ENCODE assay signal across 17 cellular contexts in genomic region chr22:22178992-22179391, GRCh38.
DNase-seq lines count a peak whose midpoint lies in the region; ATAC-seq and TF ChIP-seq lines count a peak whose summit lies in the region.
"Had no signal": no experiment of that assay in that cellular context is flagged by ENCODE, and none has a peak within 500 bp of the region (broad histone marks: within the 10 kb centered on the region; RNA-seq: fewer than 3 reads in every experiment).

No MANE protein-coding gene starts in this region.

- no peak overlapping the region for H4K91ac ChIP-seq in H9 (ENCODE audit: insufficient read length, low read depth, low read length)

- H3K9ac ChIP-seq in BLaER1 (no peak overlapping the region), DND-41 (ENCODE audit: low read depth, low read length) (no peak overlapping the region), parathyroid adenoma (no peak overlapping the region), H9 (ENCODE audit: extremely low read depth, insufficient read length, low read length) (no peak overlapping the region)

- no peak overlapping the region for H4K8ac ChIP-seq in H9 (replicated peaks; ENCODE audit: insufficient read length, low read depth, low read length)

- peaks cover 98% of the 10 kb centered on the region for H3K27me3 Mint-ChIP-seq in H9 (ENCODE audit: low read depth)

- H3K23ac ChIP-seq in H9 (ENCODE audit: insufficient read length, low read depth, low read length), result no peak overlapping the region

- no peak overlapping the region for H2BK120ac ChIP-seq in H9 (ENCODE audit: low read depth, low read length, poor library complexity, severe bottlenecking)

- H3K36me3 ChIP-seq in BLaER1, result no peaks in the 10 kb centered on the region
- no peaks in the 10 kb centered on the region for H3K36me3 ChIP-seq in DND-41 (ENCODE audit: insufficient read depth, low read length)
- H3K36me3 ChIP-seq in parathyroid adenoma (ENCODE audit: control insufficient read depth, insufficient read depth, low read length), result no peaks in the 10 kb centered on the region
- H3K36me3 ChIP-seq in psoas muscle (ENCODE audit: insufficient read depth in 1 of 2, low read depth in 1 of 2), result no peaks in the 10 kb centered on the region

- peak; percentile 58; the same call in 2 of the 3 replicates for ATAC-seq in DND-41 (ENCODE audit: insufficient read depth, low read depth)
- no peak for ATAC-seq in psoas muscle
- ATAC-seq in stimulated activated effector memory CD8-positive, alpha-beta T cell treated with anti-CD3 and anti-CD28 coated beads, Interleukin-12 subunit alpha, Interleukin-12 subunit beta, amount 100 ng/mL, for 72 hours, result no peak
- ATAC-seq: PC-3 had no signal

- H2AFZ ChIP-seq in DND-41 (ENCODE audit: low read depth, low read length) (no peak overlapping the region), parathyroid adenoma (no peak overlapping the region), H9 (ENCODE audit: low read length) (no peak overlapping the region)

- H3K27ac ChIP-seq in BLaER1 (0 out of 2 replicates have a peak overlapping the region, but pooled peaks have one; percentile 7), DND-41 (ENCODE audit: low read length) (no peak overlapping the region), VCaP (peak overlapping the region; percentile 96), parathyroid adenoma (peak overlapping the region; percentile 98), H9 (ENCODE audit: insufficient read length, low read depth, low read length) (no peak overlapping the region), psoas muscle (no peak overlapping the region)
- H3K27ac ChIP-seq: RWPE1 had no signal

- no peak overlapping the region for H2BK15ac ChIP-seq in H9 (ENCODE audit: low read depth, low read length)

- H3K79me2 ChIP-seq in DND-41 (ENCODE audit: insufficient read depth, low read length) (no peaks in the 10 kb centered on the region), parathyroid adenoma (no peaks in the 10 kb centered on the region), H9 (ENCODE audit: insufficient read depth, low read length) (no peaks in the 10 kb centered on the region)

- H3K4me1 ChIP-seq in BLaER1 (peaks cover 10% of the 10 kb centered on the region), DND-41 (ENCODE audit: insufficient read depth, low read length) (peaks cover 9% of the 10 kb centered on the region), parathyroid adenoma (peaks cover 58% of the 10 kb centered on the region), H9 (ENCODE audit: insufficient read depth, low read length) (no peaks in the 10 kb centered on the region), psoas muscle (no peaks in the 10 kb centered on the region)

- WGBS in H9 (ENCODE audit: extremely low coverage, insufficient read length, low lambda C conversion rate), result no CpG with 5 or more reads among the region's 2 CpGs
- 65 to 93% (median 75%) methylated on average over 2 of the region's 2 CpGs for WGBS in psoas muscle, 3 donors

- no peaks in the 10 kb centered on the region for H3K23me2 ChIP-seq in H9 (ENCODE audit: insufficient read length, low read depth, low read length, poor library complexity, severe bottlenecking)

- H3K27me3 ChIP-seq in BLaER1 (no peaks in the 10 kb centered on the region), DND-41 (ENCODE audit: insufficient read depth, low read length, poor library complexity) (no peaks in the 10 kb centered on the region), parathyroid adenoma (ENCODE audit: control insufficient read depth, insufficient read depth, low read length) (no peaks in the 10 kb centered on the region), H9 (ENCODE audit: insufficient read depth, low read length) (peaks cover 74% of the 10 kb centered on the region), psoas muscle (ENCODE audit: insufficient read depth in 3 of 3, low read length in 2 of 3) (peaks cover 3 to 30% (median 7%) of the 10 kb centered on the region in 3 donors)

- H3K18ac ChIP-seq in H9 (ENCODE audit: insufficient read length, low read depth, low read length), result no peak overlapping the region

- H3T11ph ChIP-seq in H9 (ENCODE audit: low read length), result no peak overlapping the region

- H2BK5ac ChIP-seq in H9 (ENCODE audit: insufficient read length, low read length), result no peak overlapping the region

- H3K9me3 Mint-ChIP-seq in H9, result no peaks in the 10 kb centered on the region
- no peaks in the 10 kb centered on the region for H3K9me3 Mint-ChIP-seq in stimulated activated effector memory CD8-positive, alpha-beta T cell treated with anti-CD3 and anti-CD28 coated beads, Interleukin-12 subunit alpha, Interleukin-12 subunit beta, amount 100 ng/mL, for 72 hours
- H3K9me3 Mint-ChIP-seq: CD4-positive, CD25-positive, alpha-beta regulatory T cell had no signal

- H3K14ac ChIP-seq in H9 (ENCODE audit: insufficient read depth, low read length), result no peak overlapping the region

- H3K9me3 ChIP-seq in BLaER1 (no peaks in the 10 kb centered on the region), DND-41 (ENCODE audit: insufficient read depth, low read length, severe bottlenecking) (no peaks in the 10 kb centered on the region), parathyroid adenoma (ENCODE audit: control insufficient read depth, low read length) (no peaks in the 10 kb centered on the region), H9 (ENCODE audit: control insufficient read depth, low read depth, low read length) (no peaks in the 10 kb centered on the region), psoas muscle (no peaks in the 10 kb centered on the region)

- no peak overlapping the region for H3K27ac Mint-ChIP-seq in H9
- H3K27ac Mint-ChIP-seq in stimulated activated effector memory CD8-positive, alpha-beta T cell treated with anti-CD3 and anti-CD28 coated beads, Interleukin-12 subunit alpha, Interleukin-12 subunit beta, amount 100 ng/mL, for 72 hours, result no peak overlapping the region
- H3K27ac Mint-ChIP-seq: CD4-positive, CD25-positive, alpha-beta regulatory T cell had no signal

- no peaks in the 10 kb centered on the region for H4K20me1 ChIP-seq in BLaER1
- H4K20me1 ChIP-seq in DND-41 (ENCODE audit: insufficient read depth, low read length), result no peaks in the 10 kb centered on the region
- no peaks in the 10 kb centered on the region for H4K20me1 ChIP-seq in H9 (ENCODE audit: control insufficient read depth, insufficient read depth, insufficient read length)

- no peak for TF ChIP-seq CTCF in DND-41 (IDR thresholded peaks at IDR 0.05; ENCODE audit: borderline replicate concordance, extremely low read depth, low read length, poor library complexity, severe bottlenecking)
- no peak for TF ChIP-seq CTCF in VCaP (conservative IDR thresholded peaks at IDR 0.05)
- no peak for TF ChIP-seq CTCF in parathyroid adenoma (IDR thresholded peaks at IDR 0.05)
- TF ChIP-seq CTCF in H9 (conservative IDR thresholded peaks at IDR 0.05), result no peak
- TF ChIP-seq CTCF in psoas muscle (IDR thresholded peaks at IDR 0.05), result no peak

- H3K36me3 Mint-ChIP-seq in H9 (ENCODE audit: insufficient read depth in 1 of 3, low read depth in 3 of 3), result no peaks in the 10 kb centered on the region
- no peaks in the 10 kb centered on the region for H3K36me3 Mint-ChIP-seq in stimulated activated effector memory CD8-positive, alpha-beta T cell treated with anti-CD3 and anti-CD28 coated beads, Interleukin-12 subunit alpha, Interleukin-12 subunit beta, amount 100 ng/mL, for 72 hours
- H3K36me3 Mint-ChIP-seq: CD4-positive, CD25-positive, alpha-beta regulatory T cell had no signal

- DNase-seq in DND-41, result peak; percentile 35
- DNase-seq in H9, result no peak
- no peak for DNase-seq in psoas muscle
- DNase-seq in stimulated activated effector memory CD8-positive, alpha-beta T cell treated with anti-CD3 and anti-CD28 coated beads, Interleukin-12 subunit alpha, Interleukin-12 subunit beta, amount 100 ng/mL, for 72 hours (ENCODE audit: low spot score in 2 of 2), result no peak
- DNase-seq: CD4-positive, CD25-positive, alpha-beta regulatory T cell; DMS153; H7; NCI-H1092; NCI-H2081 treated with DMSO at 0.1 percent for 48 hours; NCI-H446 treated with DMSO at 0.1 percent for 48 hours; NCI-H748 treated with DMSO at 0.1 percent for 48 hours; PC-3; T-helper 1 cell had no signal

- peak overlapping the region; percentile 14; the same call in 1 of the 2 replicates for H3K4me2 ChIP-seq in BLaER1
- H3K4me2 ChIP-seq in DND-41 (ENCODE audit: insufficient read depth, low read length), result no peak overlapping the region
- peak overlapping the region; percentile 61 for H3K4me2 ChIP-seq in parathyroid adenoma (ENCODE audit: low read length)
- H3K4me2 ChIP-seq in H9 (ENCODE audit: insufficient read depth, insufficient read length, low read length), result no peak overlapping the region

- intact Hi-C loops in psoas muscle (cut with DNase I), result no loop called here

- H3K4me1 Mint-ChIP-seq in H9, result peaks cover 0 to 3% of the 10 kb centered on the region in 2 experiments; a peak in 2 of 4 replicates
- no peaks in the 10 kb centered on the region for H3K4me1 Mint-ChIP-seq in stimulated activated effector memory CD8-positive, alpha-beta T cell treated with anti-CD3 and anti-CD28 coated beads, Interleukin-12 subunit alpha, Interleukin-12 subunit beta, amount 100 ng/mL, for 72 hours
- H3K4me1 Mint-ChIP-seq: CD4-positive, CD25-positive, alpha-beta regulatory T cell had no signal

- no peak overlapping the region for H2BK20ac ChIP-seq in H9 (ENCODE audit: low read depth, low read length, poor library complexity, severe bottlenecking)

- H3K4ac ChIP-seq in H9 (ENCODE audit: low read depth, low read length), result no peak overlapping the region

- no peaks in the 10 kb centered on the region for H3K79me1 ChIP-seq in H9 (ENCODE audit: insufficient read depth, low read depth, low read length, poor library complexity, severe bottlenecking)

- no peak overlapping the region for H2AK5ac ChIP-seq in H9 (ENCODE audit: insufficient read length, low read length)

- H3K4me3 ChIP-seq in BLaER1 (no peak overlapping the region), DND-41 (ENCODE audit: low read depth in 1 of 2, low read length in 2 of 2) (no peak overlapping the region), parathyroid adenoma (ENCODE audit: low read depth, low read length) (peak overlapping the region; percentile 6), psoas muscle (no peak overlapping the region)

- no peak overlapping the region for H4K5ac ChIP-seq in H9 (ENCODE audit: insufficient read length, low read depth, low read length)

- H3K4me3 Mint-ChIP-seq in H9, result no peak overlapping the region
- H3K4me3 Mint-ChIP-seq in stimulated activated effector memory CD8-positive, alpha-beta T cell treated with anti-CD3 and anti-CD28 coated beads, Interleukin-12 subunit alpha, Interleukin-12 subunit beta, amount 100 ng/mL, for 72 hours, result no peak overlapping the region
- H3K4me3 Mint-ChIP-seq: CD4-positive, CD25-positive, alpha-beta regulatory T cell had no signal

- H2BK12ac ChIP-seq in H9 (ENCODE audit: insufficient read length, low read depth, low read length), result no peak overlapping the region

- H3K56ac ChIP-seq in H9 (ENCODE audit: insufficient read length, low read depth, low read length), result no peak overlapping the region

Comparison
In these comparisons a context has a peak if more than half of its experiments do, and no peak if none do; other contexts are left out.
1. H3K27ac ChIP-seq: peak in BLaER1 (single experiment), VCaP (single experiment) and parathyroid adenoma (single experiment); none in DND-41 (single experiment), H9 (single experiment) and psoas muscle (single experiment).
2. H3K4me2 ChIP-seq: peak in BLaER1 (single experiment) and parathyroid adenoma (single experiment); none in DND-41 (single experiment) and H9 (single experiment).